ENCODE assay signal across 8 cellular contexts in genomic region chr9:136512651-136513066, GRCh38. TPM values are rescaled to one million over a fixed set of nuclear protein-coding genes. Genes with fewer than 3 reads are reported as not detected.
DNase-seq lines count a peak whose midpoint lies in the region; ATAC-seq and TF ChIP-seq lines count a peak whose summit lies in the region.

No MANE protein-coding gene starts in this region.

- peaks cover 26% of the 10 kb centered on the region for H3K36me3 Mint-ChIP-seq in activated CD4-positive, alpha-beta memory T cell treated with anti-CD3 and anti-CD28 coated beads for 36 hours
- H3K36me3 Mint-ChIP-seq in immature natural killer cell = peaks cover 0 to under 1% (median 0%) of the 10 kb centered on the region in 3 donors

- H3K27me3 Mint-ChIP-seq in activated CD4-positive, alpha-beta memory T cell treated with anti-CD3 and anti-CD28 coated beads for 36 hours = no peaks in the 10 kb centered on the region
- peaks cover 0 to 3% (median 0%) of the 10 kb centered on the region in 3 donors for H3K27me3 Mint-ChIP-seq in immature natural killer cell (ENCODE audit: low read depth in 3 of 3)

- POLR2A ChIA-PET in activated CD4-positive, alpha-beta memory T cell treated with anti-CD3 and anti-CD28 coated beads for 36 hours (lab: Charles Lee) = no interaction called here

- no peaks in the 10 kb centered on the region for H3K4me1 Mint-ChIP-seq in activated CD4-positive, alpha-beta memory T cell treated with anti-CD3 and anti-CD28 coated beads for 36 hours (ENCODE audit: low read depth)
- no peaks in the 10 kb centered on the region for H3K4me1 Mint-ChIP-seq in immature natural killer cell

- no peaks in the 10 kb centered on the region for H3K9me3 Mint-ChIP-seq in activated CD4-positive, alpha-beta memory T cell treated with anti-CD3 and anti-CD28 coated beads for 36 hours
- no peaks in the 10 kb centered on the region for H3K9me3 Mint-ChIP-seq in immature natural killer cell

- ATAC-seq in left cardiac atrium = peak; percentile 12 to 18
- ATAC-seq in GM21423 (IDR thresholded peaks at IDR 0.05; ENCODE audit: unreplicated experiment) = no peak
- ATAC-seq in GM19023 (IDR thresholded peaks at IDR 0.05; ENCODE audit: unreplicated experiment) = no peak

- H3K27ac Mint-ChIP-seq in activated CD4-positive, alpha-beta memory T cell treated with anti-CD3 and anti-CD28 coated beads for 36 hours = no peak overlapping the region
- H3K27ac Mint-ChIP-seq in immature natural killer cell = no peak overlapping the region

- intact Hi-C loops in activated CD4-positive, alpha-beta memory T cell treated with anti-CD3 and anti-CD28 coated beads for 36 hours (cut with micrococcal nuclease) = no loop called here
- intact Hi-C loops in left cardiac atrium (cut with DNase I) = no loop called here

- no peak for TF ChIP-seq CTCF in GM20000 (IDR thresholded peaks at IDR 0.05; ENCODE audit: extremely low read depth, missing control alignments)

- H3K4me3 Mint-ChIP-seq in activated CD4-positive, alpha-beta memory T cell treated with anti-CD3 and anti-CD28 coated beads for 36 hours = no peak overlapping the region
- no peak overlapping the region for H3K4me3 Mint-ChIP-seq in immature natural killer cell

- peak; percentile 70 for DNase-seq in GM20000 (ENCODE audit: low spot score)
- peak; percentile 61 for DNase-seq in activated CD4-positive, alpha-beta memory T cell treated with anti-CD3 and anti-CD28 coated beads for 36 hours
- peak; percentile 67 for DNase-seq in left cardiac atrium
- DNase-seq in stimulated activated CD8-positive, alpha-beta memory T cell treated with anti-CD3 and anti-CD28 coated beads, Interleukin-15, amount 100 ng/mL, for 24 hours (ENCODE audit: low read depth) = peak; percentile 25
- no peak for DNase-seq in immature natural killer cell
- DNase-seq in NOMO-1 (lab: John Stamatoyannopoulos, UW; ENCODE audit: unreplicated experiment in 2 of 2) = no peak

- CTCF ChIA-PET in activated CD4-positive, alpha-beta memory T cell treated with anti-CD3 and anti-CD28 coated beads for 36 hours (lab: Charles Lee) = no interaction called here

RNA-seq across cellular contexts. Expression of gene SEC16A, which starts 29.8 kb away (rescaled TPM):
- total RNA-seq in activated CD4-positive, alpha-beta memory T cell treated with anti-CD3 and anti-CD28 coated beads for 36 hours = 10 to 100 TPM; 54.1 to 57.0 TPM
- 10 to 100 TPM; 27.4 to 40.8 TPM for total RNA-seq in left cardiac atrium
- 10 to 100 TPM in 2 of 3 donors, 1 to 10 TPM in 1; 3.9 to 46.0 (median 15.9) TPM for polyA plus RNA-seq in immature natural killer cell

RNA-seq across cellular contexts. Expression of gene NOTCH1, which starts 33.2 kb away (rescaled TPM):
- total RNA-seq in activated CD4-positive, alpha-beta memory T cell treated with anti-CD3 and anti-CD28 coated beads for 36 hours = 10 to 100 TPM; 67.0 to 68.3 TPM
- total RNA-seq in left cardiac atrium = 10 to 100 TPM; 22.7 to 36.0 TPM
- polyA plus RNA-seq in immature natural killer cell = 10 to 100 TPM in 1 of 3 donors, 1 to 10 TPM in 1, under 1 TPM in 1; 0.98 to 22.8 (median 4.3) TPM

Comparison
In these comparisons a context has a peak if more than half of its experiments do, and no peak if none do; other contexts are left out.
1. DNase-seq: peak in GM20000 (single experiment), activated CD4-positive, alpha-beta memory T cell treated with anti-CD3 and anti-CD28 coated beads for 36 hours (single experiment), left cardiac atrium (single experiment) and stimulated activated CD8-positive, alpha-beta memory T cell treated with anti-CD3 and anti-CD28 coated beads, Interleukin-15, amount 100 ng/mL, for 24 hours (single experiment); none in immature natural killer cell (0 of 3) and NOMO-1 (0 of 2).
2. ATAC-seq: peak in left cardiac atrium (2 of 2); none in GM21423 (single experiment) and GM19023 (single experiment).